In the genomic region with DNA sequence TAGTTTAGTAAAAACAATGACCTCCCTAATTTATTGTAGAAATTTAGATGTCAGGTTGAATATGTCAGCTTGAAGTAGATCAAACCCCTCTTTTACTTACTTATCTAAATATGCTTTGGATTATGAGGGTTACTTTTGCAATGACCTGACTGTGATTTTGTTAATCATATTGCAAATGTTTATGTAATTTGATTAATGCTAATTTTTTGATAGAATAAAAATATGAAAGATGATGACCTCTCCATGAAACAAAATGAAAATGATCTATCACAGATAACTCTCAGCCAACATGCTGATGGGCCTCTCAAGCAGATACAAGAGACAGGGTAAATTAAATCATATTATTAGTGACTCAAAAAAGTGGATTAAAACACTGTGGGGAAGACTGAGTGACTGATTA, we compare ENCODE assay signal across 33 cellular contexts.
"Had no signal": no experiment of that assay in that cellular context is flagged by ENCODE, and none has a peak within 500 bp of the region (broad histone marks: within the 10 kb centered on the region; RNA-seq: fewer than 3 reads in every experiment).

No MANE protein-coding gene starts in this region.

- ATAC-seq: activated naive CD4-positive, alpha-beta T cell treated with anti-CD3 and anti-CD28 coated beads, Interleukin-2, amount 50 U/mL, for 72 hours; activated naive CD8-positive, alpha-beta T cell treated with anti-CD3 and anti-CD28 coated beads, Interleukin-2, amount 50 U/mL, for 24 hours; activated T-cell treated with anti-CD3 and anti-CD28 coated beads, Interleukin-2, amount 50 U/mL, for 4 hours; activated T-cell treated with anti-CD3 and anti-CD28 coated beads, Interleukin-2, amount 50 U/mL, for 72 hours; activated T-helper 17 cell treated with anti-CD3 and anti-CD28 coated beads, Interleukin-2, amount 50 U/mL, for 72 hours; body of pancreas had no signal

- DNase-seq: activated effector memory CD4-positive, alpha-beta T cell treated with anti-CD3 and anti-CD28 coated beads, Interleukin-2, amount 50 U/mL, for 16 hours; activated effector memory CD4-positive, alpha-beta T cell treated with Interleukin-2 at 50 U/mL for 16 hours; activated gamma-delta T cell; activated gamma-delta T cell treated with Interleukin-2 at 50 U/mL for 16 hours; activated naive CD4-positive, alpha-beta T cell; activated naive CD4-positive, alpha-beta T cell treated with anti-CD3 and anti-CD28 coated beads for 36 hours; activated naive CD4-positive, alpha-beta T cell treated with anti-CD3 and anti-CD28 coated beads, Interleukin-2, amount 10 ng/mL, durations not matched to agents 7 days and 5 days; activated naive CD4-positive, alpha-beta T cell treated with anti-CD3 and anti-CD28 coated beads, Interleukin-2, amount 50 U/mL, for 16 hours; activated naive CD4-positive, alpha-beta T cell treated with Interleukin-2 at 50 U/mL for 16 hours; activated naive CD8-positive, alpha-beta T cell treated with anti-CD3 and anti-CD28 coated beads for 36 hours; activated naive CD8-positive, alpha-beta T cell treated with anti-CD3 and anti-CD28 coated beads, Interleukin-2, amount 10 ng/mL, durations not matched to agents 7 days and 5 days; activated naive CD8-positive, alpha-beta T cell treated with anti-CD3 and anti-CD28 coated beads, Interleukin-2, amount 50 U/mL, for 24 hours; activated T-cell treated with anti-CD3 and anti-CD28 coated beads, Interleukin-2, amount 50 U/mL, for 24 hours; activated T-cell treated with anti-CD3 and anti-CD28 coated beads, Interleukin-2, amount 50 U/mL, for 4 hours; activated T-cell treated with anti-CD3 and anti-CD28 coated beads, Interleukin-2, amount 50 U/mL, for 48 hours; activated T-cell treated with anti-CD3 and anti-CD28 coated beads, Interleukin-2, amount 50 U/mL, for 72 hours; adrenal gland; amniotic stem cell; amygdala; anterior cingulate cortex; aorta; body of pancreas; brain microvascular endothelial cell; caudate nucleus; central memory CD4-positive, alpha-beta T cell; cerebellar nuclear complex had no signal

- H3K4me1 ChIP-seq: adrenal gland, body of pancreas, breast epithelium had no signal

- H3K4me3 ChIP-seq: adrenal gland, ascending aorta, body of pancreas, breast epithelium, cardiac muscle cell had no signal

- FAIRE-seq: astrocyte, bronchial epithelial cell had no signal

- H3K36me3 ChIP-seq: adrenal gland, ascending aorta, brain microvascular endothelial cell, breast epithelium, cardiac muscle cell had no signal

- H3K27me3 ChIP-seq: adrenal gland, ascending aorta, body of pancreas, brain microvascular endothelial cell, breast epithelium, cardiac muscle cell had no signal

- H3K27ac ChIP-seq: adrenal gland, ascending aorta, body of pancreas, brain microvascular endothelial cell, breast epithelium, cardiac muscle cell had no signal

- H3K9me3 ChIP-seq: adrenal gland, ascending aorta, body of pancreas, breast epithelium had no signal
